Comparison of ENCODE assay signal across 8 cellular contexts in the genomic region with DNA sequence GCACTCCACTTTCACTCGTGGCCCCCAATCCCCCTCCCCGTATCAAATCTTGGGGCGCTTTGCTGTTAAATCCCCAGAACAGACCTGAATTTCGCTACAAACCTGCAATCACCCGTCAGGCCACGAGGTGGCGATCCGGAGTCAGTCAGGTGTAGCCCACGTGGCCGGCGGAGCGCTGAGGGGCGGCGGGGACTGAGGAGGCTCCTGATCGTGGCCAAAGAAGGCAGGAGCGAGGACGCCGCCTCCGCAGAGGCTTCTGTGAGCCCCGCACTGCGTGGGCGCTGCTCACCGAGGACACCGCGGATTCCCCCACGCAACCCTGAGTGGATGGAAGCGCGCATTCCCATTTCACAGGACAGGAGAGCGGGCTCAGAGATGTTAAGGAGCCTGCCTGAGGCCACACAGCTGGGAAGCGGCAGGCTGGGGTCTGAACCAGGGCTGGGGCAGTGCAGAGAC.
DNase-seq lines count a peak whose midpoint lies in the region; ATAC-seq and TF ChIP-seq lines count a peak whose summit lies in the region.

No MANE protein-coding gene starts in this region.

- no peaks in the 10 kb centered on the region for H3K36me3 Mint-ChIP-seq in neural progenitor cell

- TF ChIP-seq CTCF in Peyer's patch (IDR thresholded peaks at IDR 0.05) (peak; percentile 81 to 93 (median 89)), fibroblast of lung (conservative IDR thresholded peaks at IDR 0.05 in 1 of 2, IDR thresholded peaks at IDR 0.05 in 1 of 2; ENCODE audit: low read depth in 1 of 2, low read length in 2 of 2) (peak; percentile 82 to 84), neural progenitor cell (IDR thresholded peaks at IDR 0.05) (peak; percentile 91), stomach (IDR thresholded peaks at IDR 0.05) (peak in 5 of 7 experiments; percentile 84 to 93 (median 85))

- peak overlapping the region; percentile 46 for H3K27ac Mint-ChIP-seq in neural progenitor cell

- H2AFZ ChIP-seq in fibroblast of lung (ENCODE audit: low read length) (peak overlapping the region; percentile 26), neural progenitor cell (replicated peaks) (no peak overlapping the region)

- no peaks in the 10 kb centered on the region for H3K79me2 ChIP-seq in fibroblast of lung (ENCODE audit: control insufficient read depth, insufficient read depth, low read length)
- no peaks in the 10 kb centered on the region for H3K79me2 ChIP-seq in neural progenitor cell (ENCODE audit: low read depth)

- H4K20me1 ChIP-seq in fibroblast of lung (ENCODE audit: control insufficient read depth, extremely low read depth, insufficient read depth, low read length) (no peaks in the 10 kb centered on the region), neural progenitor cell (ENCODE audit: low read depth) (no peaks in the 10 kb centered on the region)

- H3K9me3 Mint-ChIP-seq in neural progenitor cell: no peaks in the 10 kb centered on the region

- peak overlapping the region; percentile 40 for H3K4me3 ChIP-seq in HUES6 (ENCODE audit: low read depth, low read length)
- peak overlapping the region in 2 of 4 donors; percentile 10 to 28 for H3K4me3 ChIP-seq in Peyer's patch
- H3K4me3 ChIP-seq in fibroblast of lung (replicated peaks in 1 of 4; ENCODE audit: control extremely low read depth in 1 of 4, insufficient read depth in 1 of 4, low read depth in 3 of 4, low read length in 4 of 4): peak overlapping the region in 1 of 4 experiments; percentile 10
- H3K4me3 ChIP-seq in neural progenitor cell: no peak overlapping the region
- H3K4me3 ChIP-seq in stomach: peak overlapping the region in 3 of 4 donors; percentile 20 to 39 (median 25)

- intact Hi-C loops in stomach (cut with DNase I; ENCODE audit: low total_unique reads): no loop called here

- H3K27ac ChIP-seq in HUES6 (ENCODE audit: low read depth, low read length) (no peak overlapping the region), Peyer's patch (no peak overlapping the region), fibroblast of lung (ENCODE audit: insufficient read depth, low read length) (no peak overlapping the region), neural progenitor cell (no peak overlapping the region), stomach (no peak overlapping the region)

- H3K27me3 ChIP-seq in HUES6 (ENCODE audit: control insufficient read depth, insufficient read depth, low read length) (peaks cover 73% of the 10 kb centered on the region), Peyer's patch (no peaks in the 10 kb centered on the region), fibroblast of lung (ENCODE audit: control insufficient read depth, insufficient read depth, low read length) (peaks cover 3% of the 10 kb centered on the region), neural progenitor cell (peaks cover 77% of the 10 kb centered on the region), stomach (peaks cover 0 to 79% (median 50%) of the 10 kb centered on the region in 3 donors)

- H3K4me1 ChIP-seq in HUES6 (ENCODE audit: control insufficient read depth, insufficient read depth, low read length): peaks cover 19% of the 10 kb centered on the region
- H3K4me1 ChIP-seq in Peyer's patch: peaks cover 0 to 8% (median 0%) of the 10 kb centered on the region in 4 donors
- H3K4me1 ChIP-seq in fibroblast of lung (ENCODE audit: control insufficient read depth, extremely low read depth, insufficient read depth, low read length): peaks cover 8% of the 10 kb centered on the region
- peaks cover 10% of the 10 kb centered on the region for H3K4me1 ChIP-seq in neural progenitor cell
- H3K4me1 ChIP-seq in stomach: peaks cover 11 to 17% (median 16%) of the 10 kb centered on the region in 4 donors

- H3K4me3 Mint-ChIP-seq in neural progenitor cell: peak overlapping the region; percentile 70

- H3K4me2 ChIP-seq in fibroblast of lung (ENCODE audit: extremely low read depth, insufficient read depth, low read length) (peak overlapping the region; percentile 67), neural progenitor cell (peak overlapping the region; percentile 57)

- H3K9me3 ChIP-seq in HUES6 (ENCODE audit: control insufficient read depth, insufficient read depth, low read depth, low read length) (no peaks in the 10 kb centered on the region), Peyer's patch (no peaks in the 10 kb centered on the region), fibroblast of lung (ENCODE audit: control insufficient read depth, insufficient read depth, low read depth, low read length) (no peaks in the 10 kb centered on the region), neural progenitor cell (ENCODE audit: low read depth) (no peaks in the 10 kb centered on the region), stomach (no peaks in the 10 kb centered on the region)

- H3K36me3 ChIP-seq in HUES6 (ENCODE audit: control insufficient read depth, insufficient read depth, low read length): no peaks in the 10 kb centered on the region
- no peaks in the 10 kb centered on the region for H3K36me3 ChIP-seq in Peyer's patch
- no peaks in the 10 kb centered on the region for H3K36me3 ChIP-seq in fibroblast of lung (ENCODE audit: control insufficient read depth, insufficient read depth, low read length)
- H3K36me3 ChIP-seq in neural progenitor cell: no peaks in the 10 kb centered on the region
- H3K36me3 ChIP-seq in stomach: no peaks in the 10 kb centered on the region

- TF ChIP-seq POLR2A in Peyer's patch (IDR thresholded peaks at IDR 0.05): no peak
- TF ChIP-seq POLR2A in stomach (IDR thresholded peaks at IDR 0.05): no peak

- no peak for TF ChIP-seq EP300 in stomach (IDR thresholded peaks at IDR 0.05)

- DNase-seq in EH (ENCODE audit: low read depth) (peak; percentile 64), Peyer's patch (peak; percentile 83 to 93 (median 85)), activated T-helper 1 cell treated with Interleukin-2 at 50 U/mL for 16 hours (ENCODE audit: low read depth) (peak; percentile 73), fibroblast of lung (ENCODE audit: low read depth in 2 of 2) (peak; percentile 41 to 48), neural progenitor cell (ENCODE audit: low spot score) (peak; percentile 92), stomach (peak; percentile 84)

- no peak for ATAC-seq in GM18909 (IDR thresholded peaks at IDR 0.05; ENCODE audit: poor library complexity, unreplicated experiment)

- H3K4me1 Mint-ChIP-seq in neural progenitor cell: peaks cover 41% of the 10 kb centered on the region

- peaks cover 25% of the 10 kb centered on the region for H3K27me3 Mint-ChIP-seq in neural progenitor cell (ENCODE audit: insufficient read depth, low read depth)

- H3F3A ChIP-seq in neural progenitor cell (ENCODE audit: low read depth): peaks cover 10% of the 10 kb centered on the region

- WGBS in stomach, 5 donors: 5 to 18% (median 6%) methylated on average over 7 to 30 of the region's 30 CpGs

- H3K9ac ChIP-seq in HUES6 (ENCODE audit: low read length): no peak overlapping the region
- H3K9ac ChIP-seq in fibroblast of lung (ENCODE audit: insufficient read depth, low read length): no peak overlapping the region
- H3K9ac ChIP-seq in neural progenitor cell: no peak overlapping the region
